1 cellular context compared by ENCODE assay signal in the genomic region with DNA sequence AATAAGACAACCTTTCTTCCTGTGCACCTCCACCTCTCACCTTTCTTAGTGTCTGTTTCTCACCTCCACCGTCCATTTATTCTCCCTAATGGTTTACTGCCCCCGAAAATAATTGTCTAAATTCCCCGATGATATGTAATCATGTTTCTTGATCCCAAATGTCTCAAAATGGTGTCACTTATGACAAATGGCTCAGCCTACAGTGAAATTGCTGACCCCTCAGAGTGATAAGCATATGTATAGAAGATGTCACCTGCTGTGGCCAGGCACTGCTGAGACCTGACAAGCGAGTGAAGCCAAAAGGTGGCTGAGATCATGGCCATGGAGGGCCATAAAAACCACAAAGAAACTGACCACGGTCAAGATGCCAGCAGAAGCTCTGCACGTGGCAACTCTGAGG.
TF ChIP-seq lines count a peak whose summit lies in the region.

No MANE protein-coding gene starts in this region.

TF ChIP-seq in GM12878, 131 proteins besides CTCF, POLR2A, EP300 and RAD21 (continued from another document):
- TF ChIP-seq IRF3 (IDR thresholded peaks at IDR 0.05): no peak
- TF ChIP-seq, protein P1, sequence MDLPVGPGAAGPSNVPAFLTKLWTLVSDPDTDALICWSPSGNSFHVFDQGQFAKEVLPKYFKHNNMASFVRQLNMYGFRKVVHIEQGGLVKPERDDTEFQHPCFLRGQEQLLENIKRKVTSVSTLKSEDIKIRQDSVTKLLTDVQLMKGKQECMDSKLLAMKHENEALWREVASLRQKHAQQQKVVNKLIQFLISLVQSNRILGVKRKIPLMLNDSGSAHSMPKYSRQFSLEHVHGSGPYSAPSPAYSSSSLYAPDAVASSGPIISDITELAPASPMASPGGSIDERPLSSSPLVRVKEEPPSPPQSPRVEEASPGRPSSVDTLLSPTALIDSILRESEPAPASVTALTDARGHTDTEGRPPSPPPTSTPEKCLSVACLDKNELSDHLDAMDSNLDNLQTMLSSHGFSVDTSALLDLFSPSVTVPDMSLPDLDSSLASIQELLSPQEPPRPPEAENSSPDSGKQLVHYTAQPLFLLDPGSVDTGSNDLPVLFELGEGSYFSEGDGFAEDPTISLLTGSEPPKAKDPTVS (IDR thresholded peaks at IDR 0.05; ENCODE audit: low read depth, low read length): no peak
- no peak for TF ChIP-seq MEF2B (IDR thresholded peaks at IDR 0.05; ENCODE audit: partially characterized antibody, poor library complexity, severe bottlenecking)
- no peak for TF ChIP-seq ESRRA (IDR thresholded peaks at IDR 0.05; ENCODE audit: low read length)
- TF ChIP-seq ZZZ3 (IDR thresholded peaks at IDR 0.05; ENCODE audit: control insufficient read depth, insufficient read length, low read depth): no peak
- TF ChIP-seq SP1 (IDR thresholded peaks at IDR 0.05; ENCODE audit: low read depth, low read length): no peak
- TF ChIP-seq BACH1 (IDR thresholded peaks at IDR 0.05; ENCODE audit: borderline replicate concordance): no peak
- TF ChIP-seq MEF2A (IDR thresholded peaks at IDR 0.05; ENCODE audit: insufficient read depth, low read depth, low read length): no peak
